Comparison of ENCODE assay signal across 1 cellular context in the genomic region with DNA sequence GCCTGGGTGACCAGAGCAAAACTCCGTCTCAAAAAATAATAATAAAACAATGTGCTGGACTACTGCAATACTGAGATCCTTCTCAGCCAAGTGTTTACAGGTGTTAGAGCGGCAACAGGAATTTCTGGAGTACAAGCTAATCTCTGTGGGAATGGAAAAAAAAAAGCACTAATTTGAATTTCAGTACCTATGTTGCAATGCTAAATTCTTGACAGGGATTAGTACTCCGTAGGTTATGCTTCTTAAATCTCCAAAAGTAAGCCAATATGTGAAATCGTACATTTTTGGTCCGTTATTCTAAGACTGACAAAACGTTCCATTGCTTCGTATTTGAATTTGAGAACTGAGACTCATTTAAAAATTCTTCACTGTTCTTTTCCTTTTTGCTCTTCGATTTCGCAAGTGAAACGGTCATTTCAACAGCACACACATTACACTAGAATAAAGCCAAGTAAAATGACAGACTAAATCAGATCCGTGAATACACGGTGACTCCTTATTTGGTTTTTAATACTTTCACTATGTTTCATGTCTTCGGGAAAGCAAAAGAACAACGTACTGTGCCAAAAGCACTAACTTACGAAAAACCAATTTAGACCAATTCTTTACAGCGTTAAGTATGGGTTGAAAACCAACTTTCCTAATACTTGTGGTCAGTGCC.
TF ChIP-seq lines count a peak whose summit lies in the region.

No MANE protein-coding gene starts in this region.

TF ChIP-seq in IMR-90, 13 proteins besides CTCF, POLR2A, EP300 and RAD21:
- TF ChIP-seq FOS (IDR thresholded peaks at IDR 0.05; ENCODE audit: low read depth, low read length) = no peak
- TF ChIP-seq CHD1 (IDR thresholded peaks at IDR 0.05; ENCODE audit: low read depth, low read length) = no peak
- no peak for TF ChIP-seq MAZ (IDR thresholded peaks at IDR 0.05; ENCODE audit: borderline replicate concordance, low read depth, low read length)
- TF ChIP-seq RCOR1 (IDR thresholded peaks at IDR 0.05; ENCODE audit: insufficient replicate concordance, low read length) = no peak
- TF ChIP-seq, protein P1, sequence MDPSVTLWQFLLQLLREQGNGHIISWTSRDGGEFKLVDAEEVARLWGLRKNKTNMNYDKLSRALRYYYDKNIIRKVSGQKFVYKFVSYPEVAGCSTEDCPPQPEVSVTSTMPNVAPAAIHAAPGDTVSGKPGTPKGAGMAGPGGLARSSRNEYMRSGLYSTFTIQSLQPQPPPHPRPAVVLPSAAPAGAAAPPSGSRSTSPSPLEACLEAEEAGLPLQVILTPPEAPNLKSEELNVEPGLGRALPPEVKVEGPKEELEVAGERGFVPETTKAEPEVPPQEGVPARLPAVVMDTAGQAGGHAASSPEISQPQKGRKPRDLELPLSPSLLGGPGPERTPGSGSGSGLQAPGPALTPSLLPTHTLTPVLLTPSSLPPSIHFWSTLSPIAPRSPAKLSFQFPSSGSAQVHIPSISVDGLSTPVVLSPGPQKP (IDR thresholded peaks at IDR 0.05; ENCODE audit: borderline replicate concordance, low read depth, low read length) = no peak
- TF ChIP-seq CEBPB (IDR thresholded peaks at IDR 0.05; ENCODE audit: low read depth, low read length) = peak; percentile 83
- no peak for TF ChIP-seq USF2 (IDR thresholded peaks at IDR 0.05; ENCODE audit: low read depth, low read length)
